Comparison of ENCODE assay signal across 24 cellular contexts in genomic region chr6:112160745-112161144, GRCh38.
"Had no signal": no experiment of that assay in that cellular context is flagged by ENCODE, and none has a peak within 500 bp of the region (broad histone marks: within the 10 kb centered on the region; RNA-seq: fewer than 3 reads in every experiment).

No MANE protein-coding gene starts in this region.

- H3K9me3 ChIP-seq: left ventricle myocardium inferior, lower lobe of right lung, prostate gland, right atrium auricular region, spleen, thyroid gland had no signal

- H3K4me3 Mint-ChIP-seq: immature natural killer cell; natural killer cell; stimulated activated memory B cell treated with anti-CD40 and anti-IgM and Interleukin-4, amounts not matched to agents 10 μg/mL and 1 μg/mL and 100 μg/mL, for 72 hours; stimulated activated naive CD8-positive, alpha-beta T cell treated with anti-CD3 and anti-CD28 coated beads, Interleukin-15, Interleukin-2, amounts not matched to agents 100 ng/mL and 50 ng/mL, for 24 hours had no signal

- H3K4me3 ChIP-seq: dorsolateral prefrontal cortex, left ventricle myocardium inferior, lower lobe of right lung, prostate gland, right atrium auricular region, skin epidermis, spleen, thyroid gland had no signal

- H3K27me3 ChIP-seq: dorsolateral prefrontal cortex, right atrium auricular region, thyroid gland had no signal

- H3K27ac ChIP-seq: dorsolateral prefrontal cortex, epithelial cell of prostate, left ventricle myocardium inferior, lower lobe of right lung, prostate gland, right atrium auricular region, skin epidermis, spleen, thyroid gland had no signal

- H3K9me3 Mint-ChIP-seq: immature natural killer cell; natural killer cell; stimulated activated memory B cell treated with anti-CD40 and anti-IgM and Interleukin-4, amounts not matched to agents 10 μg/mL and 1 μg/mL and 100 μg/mL, for 72 hours; stimulated activated naive CD8-positive, alpha-beta T cell treated with anti-CD3 and anti-CD28 coated beads, Interleukin-15, Interleukin-2, amounts not matched to agents 100 ng/mL and 50 ng/mL, for 24 hours had no signal

- DNase-seq: cortex of kidney; dorsolateral prefrontal cortex; effector CD4-positive, alpha-beta T cell; foreskin melanocyte; hypothalamus; immature natural killer cell; islet precursor cell; kidney glomerular epithelial cell; left colon; left ventricle myocardium inferior; lower lobe of right lung; natural killer cell; occipital lobe; spleen; stimulated activated CD4-positive, alpha-beta T cell treated with anti-CD3 and anti-CD28 coated beads, Interleukin-4, amount 100 ng/mL, for 4 hours; thyroid gland; trophoblast cell had no signal

- H3K27ac Mint-ChIP-seq: immature natural killer cell; natural killer cell; stimulated activated memory B cell treated with anti-CD40 and anti-IgM and Interleukin-4, amounts not matched to agents 10 μg/mL and 1 μg/mL and 100 μg/mL, for 72 hours; stimulated activated naive CD8-positive, alpha-beta T cell treated with anti-CD3 and anti-CD28 coated beads, Interleukin-15, Interleukin-2, amounts not matched to agents 100 ng/mL and 50 ng/mL, for 24 hours had no signal

- H3K4me1 ChIP-seq: prostate gland, thyroid gland had no signal

- H3K36me3 ChIP-seq: prostate gland, spleen, thyroid gland had no signal

- ATAC-seq: esophagus mucosa; left colon; lower lobe of right lung; natural killer cell; stimulated activated memory B cell treated with anti-CD40 and anti-IgM and Interleukin-4, amounts not matched to agents 10 μg/mL and 1 μg/mL and 100 μg/mL, for 72 hours had no signal

- H3K36me3 Mint-ChIP-seq: immature natural killer cell; natural killer cell; stimulated activated memory B cell treated with anti-CD40 and anti-IgM and Interleukin-4, amounts not matched to agents 10 μg/mL and 1 μg/mL and 100 μg/mL, for 72 hours had no signal
